ENCODE assay signal across 14 cellular contexts in genomic region chr4:35772291-35772690, GRCh38.
"Had no signal": no experiment of that assay in that cellular context is flagged by ENCODE, and none has a peak within 500 bp of the region (broad histone marks: within the 10 kb centered on the region; RNA-seq: fewer than 3 reads in every experiment).

No MANE protein-coding gene starts in this region.

- DNase-seq: activated CD4-positive, alpha-beta memory T cell treated with anti-CD3 and anti-CD28 coated beads for 36 hours; activated gamma-delta T cell; activated T-cell treated with anti-CD3 and anti-CD28 coated beads, Interleukin-2, amount 50 U/mL, for 48 hours; hippocampal formation; left cardiac atrium; lower lobe of right lung; midbrain; naive B cell; stimulated activated CD4-positive, alpha-beta T cell treated with anti-CD3 and anti-CD28 coated beads, Interleukin-4, amount 100 ng/mL, for 1 hour; stimulated activated CD8-positive, alpha-beta memory T cell treated with anti-CD3 and anti-CD28 coated beads, Interleukin-4, amount 100 ng/mL, for 48 hours; stimulated activated naive CD8-positive, alpha-beta T cell treated with anti-CD3 and anti-CD28 coated beads, Interleukin-15, Interleukin-2, amounts not matched to agents 100 U/mL and 50 U/mL, for 24 hours; T-helper 2 cell had no signal

- H3K4me3 ChIP-seq: lower lobe of right lung, suprapubic skin had no signal

- ATAC-seq: activated CD4-positive, CD25-positive, alpha-beta regulatory T cell treated with anti-CD3 and anti-CD28 coated beads, Interleukin-2, amount 50 U/mL, for 24 hours; left cardiac atrium; lower lobe of right lung; stimulated activated naive CD8-positive, alpha-beta T cell treated with anti-CD3 and anti-CD28 coated beads, Interleukin-15, Interleukin-2, amounts not matched to agents 100 U/mL and 50 U/mL, for 24 hours had no signal
